19 cellular contexts compared by ENCODE assay signal in genomic region chr17:17528696-17529652, GRCh38. TPM values are rescaled to one million over a fixed set of nuclear protein-coding genes. Genes with fewer than 3 reads are reported as not detected.
DNase-seq lines count a peak whose midpoint lies in the region; ATAC-seq, FAIRE-seq and TF ChIP-seq lines count a peak whose summit lies in the region.
"Had no signal": no experiment of that assay in that cellular context is flagged by ENCODE, and none has a peak within 500 bp of the region (broad histone marks: within the 10 kb centered on the region; RNA-seq: fewer than 3 reads in every experiment).

No MANE protein-coding gene starts in this region.

- H3K27me3 ChIP-seq in BLaER1 (no peaks in the 10 kb centered on the region), right cardiac atrium (ENCODE audit: control insufficient read depth, insufficient read depth) (no peaks in the 10 kb centered on the region), psoas muscle (ENCODE audit: insufficient read depth in 3 of 3, low read length in 2 of 3) (no peaks in the 10 kb centered on the region), sigmoid colon (no peaks in the 10 kb centered on the region)
- H3K27me3 ChIP-seq: BLaER1 treated with 17β-estradiol and CSF1 and Interleukin-3, amounts not matched to agents 10 nM and 100 nM had no signal

- H3K4me2 ChIP-seq in BLaER1: no peak overlapping the region
- H3K4me2 ChIP-seq: BLaER1 treated with 17β-estradiol and CSF1 and Interleukin-3, amounts not matched to agents 10 nM and 100 nM had no signal

- H3K4me1 ChIP-seq in BLaER1: peaks cover 18% of the 10 kb centered on the region
- peaks cover 8% of the 10 kb centered on the region for H3K4me1 ChIP-seq in right cardiac atrium (ENCODE audit: control insufficient read depth, insufficient read depth, low read length)
- H3K4me1 ChIP-seq in psoas muscle: peaks cover 17% of the 10 kb centered on the region
- H3K4me1 ChIP-seq in sigmoid colon: peaks cover 0 to 20% (median 17%) of the 10 kb centered on the region in 4 donors
- H3K4me1 ChIP-seq in kidney (ENCODE audit: control insufficient read depth in 1 of 2, insufficient read depth in 1 of 2, low read depth in 1 of 2, low read length in 2 of 2): peaks cover 0 to 4% of the 10 kb centered on the region in 2 donors

- ATAC-seq in right cardiac atrium (peak; percentile 15 to 21), psoas muscle (peak in 1 of 4 donors; percentile 8), GM21367 (IDR thresholded peaks at IDR 0.05; ENCODE audit: unreplicated experiment) (no peak)
- ATAC-seq: left colon had no signal

- TF ChIP-seq EP300 in sigmoid colon (IDR thresholded peaks at IDR 0.05): no peak

- TF ChIP-seq POLR2A in sigmoid colon (IDR thresholded peaks at IDR 0.05): no peak

- intact Hi-C loops in right cardiac atrium (cut with DNase I) (no loop called here), psoas muscle (cut with DNase I) (loop anchor here (5.0 kb wide), 1 partner anchor 38 kb away; no protein-coding TSS in a partner anchor), sigmoid colon (cut with DNase I) (no loop called here), kidney (cut with DNase I) (no loop called here)

- TF ChIP-seq CTCF in psoas muscle (IDR thresholded peaks at IDR 0.05): no peak
- no peak for TF ChIP-seq CTCF in sigmoid colon (IDR thresholded peaks at IDR 0.05)
- TF ChIP-seq CTCF in kidney (IDR thresholded peaks at IDR 0.05; ENCODE audit: borderline replicate concordance, extremely low read depth, insufficient read depth): no peak

- WGBS in right cardiac atrium: 76% methylated on average over 22 of the region's 22 CpGs
- WGBS in psoas muscle, 3 donors: 75 to 90% (median 76%) methylated on average over 20 to 22 of the region's 22 CpGs
- 74 to 87% methylated on average over 22 of the region's 22 CpGs for WGBS in sigmoid colon, 2 donors

- H3K9ac ChIP-seq in BLaER1 (no peak overlapping the region), kidney (ENCODE audit: low read length in 2 of 2) (no peak overlapping the region)
- H3K9ac ChIP-seq: BLaER1 treated with 17β-estradiol and CSF1 and Interleukin-3, amounts not matched to agents 10 nM and 100 nM had no signal

- DNase-seq in NCI-H510A treated with DMSO at 0.1 percent for 48 hours (lab: John Stamatoyannopoulos, UW) (peak; percentile 62), right cardiac atrium (peak; percentile 16 to 51 (median 50)), psoas muscle (peak; percentile 13 to 57), sigmoid colon (no peak), kidney (no peak), DMS 273 (lab: John Stamatoyannopoulos, UW; ENCODE audit: unreplicated experiment) (no peak)
- DNase-seq: activated B cell treated with CpG ODN at 0.5 μM for 24 hours; activated CD4-positive, alpha-beta memory T cell treated with anti-CD3 and anti-CD28 coated beads for 36 hours; activated effector memory CD4-positive, alpha-beta T cell treated with Interleukin-2 at 50 U/mL for 16 hours; GOT3; left colon; NCI-H1930; NCI-H446 treated with DMSO at 0.1 percent for 48 hours; T-helper 9 cell had no signal

- H3K36me3 ChIP-seq in BLaER1: no peaks in the 10 kb centered on the region
- H3K36me3 ChIP-seq in psoas muscle (ENCODE audit: insufficient read depth in 1 of 2, low read depth in 1 of 2): no peaks in the 10 kb centered on the region
- H3K36me3 ChIP-seq in sigmoid colon: no peaks in the 10 kb centered on the region
- no peaks in the 10 kb centered on the region for H3K36me3 ChIP-seq in kidney (ENCODE audit: control insufficient read depth in 1 of 2, insufficient read depth in 2 of 2, low read length in 2 of 2)
- H3K36me3 ChIP-seq: BLaER1 treated with 17β-estradiol and CSF1 and Interleukin-3, amounts not matched to agents 10 nM and 100 nM had no signal

- H4K20me1 ChIP-seq in BLaER1: no peaks in the 10 kb centered on the region

- FAIRE-seq in kidney (lab: Jason Lieb, UNC): no peak

- H3K27ac ChIP-seq in BLaER1 (0 out of 2 replicates have a peak overlapping the region, but pooled peaks have one; percentile 12), right cardiac atrium (ENCODE audit: low read length) (no peak overlapping the region), psoas muscle (peak overlapping the region; percentile 3), sigmoid colon (no peak overlapping the region), kidney (ENCODE audit: low read depth in 2 of 2, low read length in 2 of 2) (no peak overlapping the region)
- H3K27ac ChIP-seq: RWPE1 had no signal

- no peaks in the 10 kb centered on the region for H3K9me3 ChIP-seq in BLaER1
- no peaks in the 10 kb centered on the region for H3K9me3 ChIP-seq in right cardiac atrium (ENCODE audit: control insufficient read depth, low read length)
- no peaks in the 10 kb centered on the region for H3K9me3 ChIP-seq in psoas muscle
- H3K9me3 ChIP-seq in sigmoid colon: no peaks in the 10 kb centered on the region
- no peaks in the 10 kb centered on the region for H3K9me3 ChIP-seq in kidney (ENCODE audit: control insufficient read depth in 1 of 2, low read length in 2 of 2)
- H3K9me3 ChIP-seq: BLaER1 treated with 17β-estradiol and CSF1 and Interleukin-3, amounts not matched to agents 10 nM and 100 nM had no signal

- H3K4me3 ChIP-seq in BLaER1: no peak overlapping the region
- H3K4me3 ChIP-seq in right cardiac atrium (ENCODE audit: low read length): no peak overlapping the region
- H3K4me3 ChIP-seq in psoas muscle: no peak overlapping the region
- no peak overlapping the region for H3K4me3 ChIP-seq in sigmoid colon
- H3K4me3 ChIP-seq in kidney (ENCODE audit: low read length in 2 of 2): no peak overlapping the region
- H3K4me3 ChIP-seq: BLaER1 treated with 17β-estradiol and CSF1 and Interleukin-3, amounts not matched to agents 10 nM and 100 nM had no signal

RNA-seq across cellular contexts. Expression of gene RASD1, which starts 32.8 kb away (rescaled TPM):
- total RNA-seq in right cardiac atrium: 10 to 100 TPM; 18.7 to 63.8 (median 39.9) TPM
- 66.2 TPM for polyA plus RNA-seq in right cardiac atrium
- 100 to 1,000 TPM in 1 of 4 donors, 10 to 100 TPM in 1, 1 to 10 TPM in 2; 4.4 to 436 (median 33.8) TPM for total RNA-seq in psoas muscle
- 100 to 1,000 TPM in 1 of 3 donors, 10 to 100 TPM in 2; 10.7 to 121 (median 26.5) TPM for polyA plus RNA-seq in psoas muscle
- 10 to 100 TPM in 3 of 4 donors, 1 to 10 TPM in 1; 5.8 to 12.8 (median 12.1) TPM for total RNA-seq in sigmoid colon
- polyA plus RNA-seq in sigmoid colon: 10 to 100 TPM in 2 of 3 donors, 1 to 10 TPM in 1; 10.0 to 40.8 (median 26.4) TPM
- total RNA-seq in kidney: 147 TPM
- 103 TPM for polyA plus RNA-seq in kidney (ENCODE audit: insufficient read depth, low read depth, low replicate concordance)
- total RNA-seq: LHCN-M2 had no signal

RNA-seq across cellular contexts. Expression of gene MED9, which starts 52.2 kb away (rescaled TPM):
- total RNA-seq in right cardiac atrium (10 to 100 TPM; 30.7 to 35.6 (median 32.6) TPM), psoas muscle (10 to 100 TPM; 12.4 to 29.6 (median 20.3) TPM), sigmoid colon (10 to 100 TPM in 3 of 4 donors, 1 to 10 TPM in 1; 9.7 to 15.3 (median 13.7) TPM), kidney (20.8 TPM)
- polyA plus RNA-seq in right cardiac atrium (38.5 TPM), psoas muscle (10 to 100 TPM; 16.6 to 19.0 (median 18.3) TPM), sigmoid colon (10 to 100 TPM; 16.8 to 17.9 (median 17.3) TPM), kidney (ENCODE audit: insufficient read depth, low read depth, low replicate concordance) (24.5 TPM)

Comparison
In these comparisons a context has a peak if more than half of its experiments do, and no peak if none do; other contexts are left out.
1. H3K27ac ChIP-seq: peak in BLaER1 (single experiment) and psoas muscle (single experiment); none in right cardiac atrium (single experiment), sigmoid colon (0 of 4) and kidney (0 of 2).
2. DNase-seq: peak in NCI-H510A treated with DMSO at 0.1 percent for 48 hours (single experiment), right cardiac atrium (3 of 3) and psoas muscle (2 of 2); none in sigmoid colon (single experiment), kidney (single experiment) and DMS 273 (single experiment).
3. intact Hi-C loops: an anchor here in psoas muscle (5.0 kb wide); none called in right cardiac atrium, sigmoid colon and kidney.